In genomic region chr2:95121150-95121494, GRCh38 we compare ENCODE assay signal across 1 cellular context.
A peak's percentile ranks its signal among the peaks of the same experiment; 100 is the strongest.
TF ChIP-seq lines count a peak whose summit lies in the region.

No MANE protein-coding gene starts in this region.

TF ChIP-seq in GM12878, 131 proteins besides CTCF, POLR2A, EP300 and RAD21:
- TF ChIP-seq CEBPB (IDR thresholded peaks at IDR 0.05; ENCODE audit: borderline replicate concordance in 1 of 2, low read depth in 2 of 2, low read length in 2 of 2) (no peak), BRCA1 (IDR thresholded peaks at IDR 0.05; ENCODE audit: low read depth, low read length) (no peak), RAD51 (IDR thresholded peaks at IDR 0.05) (0 out of 2 replicates have a peak, but pooled peaks have one; percentile 19), PML (IDR thresholded peaks at IDR 0.05; ENCODE audit: low read length) (peak; percentile 20; the same call in 1 of the 2 replicates)
